19 cellular contexts compared by ENCODE assay signal in genomic region chr12:121003650-121004049, GRCh38. TPM values are rescaled to one million over a fixed set of nuclear protein-coding genes. Genes with fewer than 3 reads are reported as not detected.
DNase-seq lines count a peak whose midpoint lies in the region; ATAC-seq and TF ChIP-seq lines count a peak whose summit lies in the region.
"Had no signal": no experiment of that assay in that cellular context is flagged by ENCODE, and none has a peak within 500 bp of the region (broad histone marks: within the 10 kb centered on the region; RNA-seq: fewer than 3 reads in every experiment).

No MANE protein-coding gene starts in this region.

- DNase-seq in NCI-H69 (lab: John Stamatoyannopoulos, UW) (peak; percentile 10), colonic mucosa (peak; percentile 62), progenitor cell of endocrine pancreas (ENCODE audit: low spot score, unreplicated experiment) (no peak), EL (no peak)
- DNase-seq: activated CD8-positive, alpha-beta memory T cell treated with anti-CD3 and anti-CD28 coated beads, Interleukin-2, amount 50 U/mL, for 4 hours; activated naive CD8-positive, alpha-beta T cell treated with anti-CD3 and anti-CD28 coated beads for 36 hours; CD4-positive, CD25-positive, alpha-beta regulatory T cell; hippocampal formation; KG1; NCI-H1694 treated with DMSO at 0.1 percent for 48 hours; right cardiac atrium; SHP77; stimulated activated naive CD4-positive, alpha-beta T cell had no signal

- H3K4me1 Mint-ChIP-seq in progenitor cell of endocrine pancreas (ENCODE audit: low read depth), result no peaks in the 10 kb centered on the region
- H3K4me1 Mint-ChIP-seq: CD4-positive, CD25-positive, alpha-beta regulatory T cell; neural crest cell had no signal

- H3K9ac ChIP-seq in colonic mucosa (ENCODE audit: low read depth in 2 of 2, low read length in 2 of 2), result no peak overlapping the region

- no peak overlapping the region for H3K27ac ChIP-seq in colonic mucosa

- no peak overlapping the region for H3K4me3 ChIP-seq in colonic mucosa

- no peak overlapping the region for H3K27ac Mint-ChIP-seq in progenitor cell of endocrine pancreas
- H3K27ac Mint-ChIP-seq: activated naive CD8-positive, alpha-beta T cell treated with anti-CD3 and anti-CD28 coated beads for 36 hours; CD4-positive, CD25-positive, alpha-beta regulatory T cell had no signal

- no peaks in the 10 kb centered on the region for H3K4me1 ChIP-seq in colonic mucosa

- no peak overlapping the region for H3K4me3 Mint-ChIP-seq in progenitor cell of endocrine pancreas (ENCODE audit: low read depth)
- H3K4me3 Mint-ChIP-seq: activated naive CD8-positive, alpha-beta T cell treated with anti-CD3 and anti-CD28 coated beads for 36 hours; CD4-positive, CD25-positive, alpha-beta regulatory T cell; neural crest cell had no signal

- TF ChIP-seq CTCF in GM12872 (IDR thresholded peaks at IDR 0.05; ENCODE audit: insufficient read depth, low read depth, low read length) (0 out of 3 replicates have a peak, but pooled peaks have one; percentile 16), colonic mucosa (IDR thresholded peaks at IDR 0.05) (peak; percentile 30), progenitor cell of endocrine pancreas (IDR thresholded peaks at IDR 0.05; ENCODE audit: unreplicated experiment) (peak; percentile 49)

- H3K9me3 ChIP-seq in colonic mucosa, result no peaks in the 10 kb centered on the region

- peaks cover 27% of the 10 kb centered on the region for H3K36me3 Mint-ChIP-seq in progenitor cell of endocrine pancreas (ENCODE audit: insufficient read depth)

- H3K36me3 ChIP-seq in colonic mucosa, result no peaks in the 10 kb centered on the region

- intact Hi-C loops in colonic mucosa (cut with DNase I), result loop anchor here (10.0 kb wide), 1 partner anchor 359 kb away; the partner anchor contains the start of gene CABP1

- no peaks in the 10 kb centered on the region for H3K27me3 Mint-ChIP-seq in progenitor cell of endocrine pancreas
- H3K27me3 Mint-ChIP-seq: activated naive CD8-positive, alpha-beta T cell treated with anti-CD3 and anti-CD28 coated beads for 36 hours; CD4-positive, CD25-positive, alpha-beta regulatory T cell had no signal

- H3K27me3 ChIP-seq in colonic mucosa, result no peaks in the 10 kb centered on the region

- H3K9me3 Mint-ChIP-seq in progenitor cell of endocrine pancreas (ENCODE audit: low read depth), result no peaks in the 10 kb centered on the region
- H3K9me3 Mint-ChIP-seq: activated naive CD8-positive, alpha-beta T cell treated with anti-CD3 and anti-CD28 coated beads for 36 hours; CD4-positive, CD25-positive, alpha-beta regulatory T cell; neural crest cell had no signal

- ATAC-seq in GM21576 (IDR thresholded peaks at IDR 0.05; ENCODE audit: unreplicated experiment) (no peak), GM18868 (IDR thresholded peaks at IDR 0.05; ENCODE audit: unreplicated experiment) (no peak)
- ATAC-seq: esophagus mucosa, right cardiac atrium had no signal

RNA-seq across cellular contexts. Expression of gene C12orf43, which starts 12.6 kb away (rescaled TPM):
- 10 to 100 TPM; 10.6 to 18.3 TPM for total RNA-seq in colonic mucosa
- total RNA-seq in progenitor cell of endocrine pancreas, result 16.8 and 17.2 TPM in 2 replicates

RNA-seq across cellular contexts. Expression of gene HNF1A, which starts 25.3 kb away (rescaled TPM):
- total RNA-seq in colonic mucosa (10 to 100 TPM; 18.0 to 24.7 TPM), progenitor cell of endocrine pancreas (13.7 and 15.1 TPM in 2 replicates)
- total RNA-seq: activated naive CD8-positive, alpha-beta T cell treated with anti-CD3 and anti-CD28 coated beads for 36 hours; CD4-positive, CD25-positive, alpha-beta regulatory T cell; esophagus mucosa; lung microvascular endothelial cell; neural crest cell; right cardiac atrium had no signal

RNA-seq across cellular contexts. Expression of gene OASL, which starts 35.4 kb away (rescaled TPM):
- total RNA-seq in colonic mucosa (1 to 10 TPM; 5.2 to 7.0 TPM), progenitor cell of endocrine pancreas (not detected in 2 replicates)
- total RNA-seq: neural crest cell had no signal

Comparison
In these comparisons a context has a peak if more than half of its experiments do, and no peak if none do; other contexts are left out.
1. DNase-seq: peak in NCI-H69 (single experiment) and colonic mucosa (single experiment); none in progenitor cell of endocrine pancreas (single experiment) and EL (single experiment).
2. Peak in every context shown above with its lines, with median percentiles within 50 percentile points of each other: CTCF ChIP-seq.